ENCODE assay signal across 8 cellular contexts in genomic region chr5:52915176-52915875, GRCh38.
DNase-seq lines count a peak whose midpoint lies in the region; ATAC-seq, FAIRE-seq and TF ChIP-seq lines count a peak whose summit lies in the region.

No MANE protein-coding gene starts in this region.

- ATAC-seq in GM18909 (IDR thresholded peaks at IDR 0.05; ENCODE audit: poor library complexity, unreplicated experiment) (peak; percentile 98), HG03108 (IDR thresholded peaks at IDR 0.05; ENCODE audit: unreplicated experiment) (peak; percentile 89), activated B cell treated with CpG ODN at 0.5 μM for 24 hours (ENCODE audit: low read depth) (peak; percentile 80), HepG2 (peak; percentile 99)

- H3K4me3 ChIP-seq in BE2C (ENCODE audit: low read depth, low read length): peak overlapping the region; percentile 62
- H3K4me3 ChIP-seq in HepG2 (replicated peaks in 1 of 3; ENCODE audit: insufficient read depth in 1 of 3, low read depth in 2 of 3, low read length in 3 of 3): peak overlapping the region; percentile 38 to 62 (median 42); a peak in 4 of 6 replicates

- peak; percentile 63; the same call in 1 of the 2 replicates for TF ChIP-seq RAD21 in HepG2 (CRISPR knock-in tag; IDR thresholded peaks at IDR 0.05)

- BruUV-seq in HepG2 (replicated peaks; lab: Mats Ljungman, UMichigan): no TSS peak

- peaks cover 2% of the 10 kb centered on the region for H3K27me3 Mint-ChIP-seq in activated B cell treated with CpG ODN at 0.5 μM for 24 hours

- POLR2A ChIA-PET in activated B cell treated with CpG ODN at 0.5 μM for 24 hours (lab: Charles Lee) (interaction anchor here (1.0 kb wide), 1 partner anchor 115 kb away, joined by 4 read pairs; no protein-coding TSS in a partner anchor), HepG2 (lab: Yijun Ruan, JAX) (interaction anchor here (0.9 kb wide), 1 partner anchor 128 kb away, joined by 3 read pairs; the partner anchor contains the start of genes ITGA1 and PELO)

- in situ Hi-C loops in HepG2 (cut with HindIII; ENCODE audit: extremely low pct_ligation_motif_present, low pct_unique_long_range_greater_than_20kb): no loop called here

- no peak overlapping the region for H3K4me3 Mint-ChIP-seq in activated B cell treated with CpG ODN at 0.5 μM for 24 hours

- intact Hi-C loops in activated B cell treated with CpG ODN at 0.5 μM for 24 hours (cut with micrococcal nuclease) (loop anchor here (1.0 to 10.0 kb wide), 5 partner anchors 128 to 1299 kb away; partner anchors contain the start of genes ITGA1 and PELO), HepG2 (cut with micrococcal nuclease; ENCODE audit: unreplicated experiment) (loop anchor here (1.0 kb wide), 3 partner anchors 47 to 222 kb away; partner anchors contain the start of genes ITGA1 and PELO)

- TF ChIP-seq CTCF in BE2C (IDR thresholded peaks at IDR 0.05; ENCODE audit: low read depth, low read length) (peak; percentile 68), activated B cell treated with CpG ODN at 0.5 μM for 24 hours (IDR thresholded peaks at IDR 0.05) (no peak), HepG2 (CRISPR knock-in tag; IDR thresholded peaks at IDR 0.05) (peak; percentile 79)

- H3K9me3 ChIP-seq in BE2C (no peaks in the 10 kb centered on the region), HepG2 (ENCODE audit: low read length) (no peaks in the 10 kb centered on the region)

- H3K36me3 ChIP-seq in BE2C: no peaks in the 10 kb centered on the region; the same call in 1 of the 2 replicates
- H3K36me3 ChIP-seq in HepG2 (replicated peaks in 1 of 2; ENCODE audit: control insufficient read depth in 1 of 2, insufficient read depth in 2 of 2, low read length in 2 of 2): no peaks in the 10 kb centered on the region; a peak in 1 of 5 replicates

- no peak overlapping the region for H3K27ac Mint-ChIP-seq in activated B cell treated with CpG ODN at 0.5 μM for 24 hours

- H3K4me1 ChIP-seq in BE2C: peaks cover 3% of the 10 kb centered on the region; the same call in 1 of the 2 replicates
- no peaks in the 10 kb centered on the region for H3K4me1 ChIP-seq in HepG2 (ENCODE audit: insufficient read depth, low read length)

- no peak overlapping the region for H2AFZ ChIP-seq in HepG2 (ENCODE audit: low read length)

- no peaks in the 10 kb centered on the region for H3K27me3 ChIP-seq in BE2C
- no peaks in the 10 kb centered on the region for H3K27me3 ChIP-seq in HepG2 (ENCODE audit: control insufficient read depth in 1 of 2, insufficient read depth in 2 of 2, low read length in 2 of 2)

- no peak for TF ChIP-seq EP300 in HepG2 (IDR thresholded peaks at IDR 0.05; ENCODE audit: low read depth in 2 of 2, low read length in 2 of 2)
- no peak for TF ChIP-seq EP300 in HepG2 (CRISPR knock-in tag; IDR thresholded peaks at IDR 0.05; ENCODE audit: borderline replicate concordance)

- peaks cover 5% of the 10 kb centered on the region for H3K4me1 Mint-ChIP-seq in activated B cell treated with CpG ODN at 0.5 μM for 24 hours

- 21% methylated on average over 4 of the region's 4 CpGs for WGBS in HepG2 (ENCODE audit: low lambda C conversion rate)

- no peaks in the 10 kb centered on the region for H3K79me2 ChIP-seq in HepG2 (ENCODE audit: insufficient read depth, low read length)

- peak; percentile 62 for DNase-seq in BE2C
- DNase-seq in NCI-H2171 treated with DMSO at 0.1 percent for 48 hours (lab: John Stamatoyannopoulos, UW): peak; percentile 76
- no peak for DNase-seq in activated B cell treated with CpG ODN at 0.5 μM for 24 hours
- DNase-seq in dedifferentiated amniotic fluid mesenchymal stem cell (ENCODE audit: extremely low spot score): peak; percentile 74
- DNase-seq in HepG2 (ENCODE audit: low spot score): peak; percentile 68
- DNase-seq in stimulated activated CD4-positive, alpha-beta T cell treated with anti-CD3 and anti-CD28 coated beads, TNF-alpha, amount 100 ng/mL, for 24 hours (ENCODE audit: low read depth in 3 of 3): peak; percentile 16 to 24 (median 19)

- no peak overlapping the region for H3K27ac ChIP-seq in HepG2 (ENCODE audit: extremely low read length, insufficient read depth, low read length)

- peak overlapping the region; percentile 61 for H3K4me2 ChIP-seq in HepG2 (ENCODE audit: low read depth, low read length)

- H3K9ac ChIP-seq in HepG2 (ENCODE audit: insufficient read depth, low read depth, low read length): no peak overlapping the region

- CTCF ChIA-PET in activated B cell treated with CpG ODN at 0.5 μM for 24 hours (lab: Charles Lee) (interaction anchor here (0.6 to 1.8 kb wide), 17 partner anchors 9 to 257 kb away, joined by 3 to 9 read pairs (median 4); partner anchors contain the start of genes ITGA1 and PELO), HepG2 (lab: Yijun Ruan, JAX; ENCODE audit: low intra/inter-chr PET ratio, low total read pairs) (interaction anchor here (1.2 to 2.3 kb wide), 5 partner anchors 124 to 259 kb away, joined by 3 to 43 read pairs (median 5); partner anchors contain the start of genes ITGA1 and PELO)

- FAIRE-seq in HepG2 (lab: Jason Lieb, UNC): peak; percentile 79

- H3K9me3 Mint-ChIP-seq in activated B cell treated with CpG ODN at 0.5 μM for 24 hours: no peaks in the 10 kb centered on the region

- no peak for TF ChIP-seq POLR2A in HepG2 (IDR thresholded peaks at IDR 0.05; ENCODE audit: insufficient read depth in 1 of 2, low read depth in 2 of 2, low read length in 2 of 2)

- H3K36me3 Mint-ChIP-seq in activated B cell treated with CpG ODN at 0.5 μM for 24 hours (ENCODE audit: low read depth): no peaks in the 10 kb centered on the region

- H4K20me1 ChIP-seq in HepG2 (ENCODE audit: insufficient read depth, low read length): no peaks in the 10 kb centered on the region

TF ChIP-seq in HepG2, 621 proteins besides CTCF, POLR2A, EP300 and RAD21 (continues in another document):
- TF ChIP-seq PHF5A (CRISPR knock-in tag; IDR thresholded peaks at IDR 0.05; ENCODE audit: low read depth, unreplicated experiment): no peak
- no peak for TF ChIP-seq ZBTB26 (CRISPR knock-in tag; IDR thresholded peaks at IDR 0.05; ENCODE audit: borderline replicate concordance)
- TF ChIP-seq ZFP41 (CRISPR knock-in tag; IDR thresholded peaks at IDR 0.05; ENCODE audit: borderline replicate concordance): no peak
- TF ChIP-seq PCBP2 (optimal IDR thresholded peaks at IDR 0.05; ENCODE audit: low read depth, low read length, poor library complexity, severe bottlenecking): no peak
- TF ChIP-seq HOMEZ (CRISPR knock-in tag; IDR thresholded peaks at IDR 0.05; ENCODE audit: low read depth): peak; percentile 52
- TF ChIP-seq ZNF317 (CRISPR knock-in tag; IDR thresholded peaks at IDR 0.05): no peak
- 0 out of 2 replicates have a peak, but pooled peaks have one; percentile 46 for TF ChIP-seq SAP130 (CRISPR knock-in tag; IDR thresholded peaks at IDR 0.05; ENCODE audit: low read depth)
- TF ChIP-seq ZGPAT (CRISPR knock-in tag; IDR thresholded peaks at IDR 0.05): peak; percentile 33; the same call in 1 of the 2 replicates
- peak; percentile 90 for TF ChIP-seq ARID3A (IDR thresholded peaks at IDR 0.05; ENCODE audit: low read depth, low read length)
- TF ChIP-seq MLLT10 (CRISPR knock-in tag; IDR thresholded peaks at IDR 0.05): no peak
- no peak for TF ChIP-seq KDM5B (CRISPR knock-in tag; IDR thresholded peaks at IDR 0.05; ENCODE audit: borderline replicate concordance)
- no peak for TF ChIP-seq ZNF44 (CRISPR knock-in tag; IDR thresholded peaks at IDR 0.05)
